In genomic region chr2:18520605-18521031, GRCh38 we compare ENCODE assay signal across 8 cellular contexts. TPM values are rescaled to one million over a fixed set of nuclear protein-coding genes. Genes with fewer than 3 reads are reported as not detected.
DNase-seq lines count a peak whose midpoint lies in the region; ATAC-seq, FAIRE-seq and TF ChIP-seq lines count a peak whose summit lies in the region.

No MANE protein-coding gene starts in this region.

- H3K4me1 ChIP-seq in CD4-positive, alpha-beta memory T cell (ENCODE audit: insufficient read depth, low read length): no peaks in the 10 kb centered on the region

- POLR2A ChIA-PET in CD4-positive, alpha-beta memory T cell (lab: Charles Lee; ENCODE audit: partially characterized antibody): interaction anchor here (0.9 to 1.1 kb wide), 2 partner anchors 40 to 841 kb away, joined by 3 to 4 read pairs; partner anchors contain the start of gene RDH14

- H3K27me3 ChIP-seq in CD4-positive, alpha-beta memory T cell (ENCODE audit: insufficient read depth, low read length): peaks cover 4% of the 10 kb centered on the region

- H3K4me3 Mint-ChIP-seq in CD4-positive, alpha-beta memory T cell: no peak overlapping the region
- H3K4me3 Mint-ChIP-seq in mesothelial cell of epicardium: no peak overlapping the region

- intact Hi-C loops in CD4-positive, alpha-beta memory T cell (cut with micrococcal nuclease): loop anchor here (1.0 kb wide), 2 partner anchors 40 to 843 kb away; partner anchors contain the start of gene RDH14

- peak; percentile 85 for ATAC-seq in GM19395 (IDR thresholded peaks at IDR 0.05; ENCODE audit: unreplicated experiment)
- peak; percentile 82 for ATAC-seq in HG03571 (IDR thresholded peaks at IDR 0.05; ENCODE audit: unreplicated experiment)

- no peak overlapping the region for H3K4me3 ChIP-seq in CD4-positive, alpha-beta memory T cell (ENCODE audit: low read length in 2 of 2)

- peak; percentile 77 for TF ChIP-seq CTCF in mesothelial cell of epicardium (IDR thresholded peaks at IDR 0.05; ENCODE audit: unreplicated experiment)

- no peaks in the 10 kb centered on the region for H3K9me3 ChIP-seq in CD4-positive, alpha-beta memory T cell (ENCODE audit: control insufficient read depth in 1 of 2, low read length in 2 of 2)

- H3K27me3 Mint-ChIP-seq in CD4-positive, alpha-beta memory T cell: peaks cover 14% of the 10 kb centered on the region in 2 donors
- H3K27me3 Mint-ChIP-seq in mesothelial cell of epicardium (ENCODE audit: low read depth): peaks cover 6% of the 10 kb centered on the region

- no peaks in the 10 kb centered on the region for H3K36me3 ChIP-seq in CD4-positive, alpha-beta memory T cell (ENCODE audit: insufficient read depth, low read length)

- no peaks in the 10 kb centered on the region for H3K4me1 Mint-ChIP-seq in CD4-positive, alpha-beta memory T cell
- peaks cover 42% of the 10 kb centered on the region for H3K4me1 Mint-ChIP-seq in mesothelial cell of epicardium

- no peak overlapping the region for H3K27ac Mint-ChIP-seq in CD4-positive, alpha-beta memory T cell
- peak overlapping the region; percentile 71 for H3K27ac Mint-ChIP-seq in mesothelial cell of epicardium

- DNase-seq in CD4-positive, alpha-beta memory T cell: peak; percentile 56 to 67 (median 62)
- DNase-seq in NCI-H82 treated with DMSO at 0.1 percent for 48 hours (lab: John Stamatoyannopoulos, UW; ENCODE audit: unreplicated experiment): peak; percentile 79
- peak; percentile 26 to 60 (median 50) for DNase-seq in activated CD8-positive, alpha-beta memory T cell treated with anti-CD3 and anti-CD28 coated beads for 48 hours (ENCODE audit: low read depth in 2 of 3, low spot score in 2 of 3)
- peak; percentile 56 to 88 for DNase-seq in mesothelial cell of epicardium (ENCODE audit: low spot score in 2 of 2, unreplicated experiment in 2 of 2)
- DNase-seq in stimulated activated CD8-positive, alpha-beta memory T cell treated with anti-CD3 and anti-CD28 coated beads, Interleukin-2, amount 100 ng/mL, for 1 hour (ENCODE audit: low read depth in 2 of 2): peak; percentile 44 to 59

- H3K9me3 Mint-ChIP-seq in CD4-positive, alpha-beta memory T cell: no peaks in the 10 kb centered on the region
- no peaks in the 10 kb centered on the region for H3K9me3 Mint-ChIP-seq in mesothelial cell of epicardium

- FAIRE-seq in endometrium (lab: Jason Lieb, UNC): peak; percentile 37

- H3K27ac ChIP-seq in CD4-positive, alpha-beta memory T cell (ENCODE audit: low read depth, low read length): no peak overlapping the region

- H3K36me3 Mint-ChIP-seq in CD4-positive, alpha-beta memory T cell: no peaks in the 10 kb centered on the region
- no peaks in the 10 kb centered on the region for H3K36me3 Mint-ChIP-seq in mesothelial cell of epicardium

- CTCF ChIA-PET in CD4-positive, alpha-beta memory T cell (lab: Charles Lee; ENCODE audit: partially characterized antibody): interaction anchor here (0.7 to 8.1 kb wide), 19 partner anchors 8 to 1348 kb away, joined by 3 to 151 read pairs (median 6); partner anchors contain the start of gene RDH14

RNA-seq across cellular contexts. Expression of gene RDH14, which starts 39.8 kb away (rescaled TPM):
- 10 to 100 TPM; 18.0 to 19.1 TPM for total RNA-seq in CD4-positive, alpha-beta memory T cell
- polyA plus RNA-seq in CD4-positive, alpha-beta memory T cell: 10 to 100 TPM; 42.4 to 42.6 TPM
- 20.5 to 25.1 TPM (median 22.3 TPM) in 3 replicates for total RNA-seq in mesothelial cell of epicardium
